ENCODE assay signal across 29 cellular contexts in genomic region chr10:128475686-128476410, GRCh38.
"Had no signal": no experiment of that assay in that cellular context is flagged by ENCODE, and none has a peak within 500 bp of the region (broad histone marks: within the 10 kb centered on the region; RNA-seq: fewer than 3 reads in every experiment).

No MANE protein-coding gene starts in this region.

- H3K4me2 ChIP-seq: KMS-11 had no signal

- ATAC-seq: activated CD8-positive, alpha-beta T cell treated with anti-CD3 and anti-CD28 coated beads for 36 hours; activated naive CD4-positive, alpha-beta T cell treated with anti-CD3 and anti-CD28 coated beads, Interleukin-2, amount 50 U/mL, for 72 hours; body of pancreas; PC-3; Right ventricle myocardium inferior had no signal

- H3K36me3 ChIP-seq: adrenal gland had no signal

- DNase-seq: activated CD4-positive, alpha-beta T cell treated with anti-CD3 and anti-CD28 coated beads, Interleukin-2, amount 10 ng/mL, durations not matched to agents 24 days and 14 days; activated CD4-positive, alpha-beta T cell treated with anti-CD3 and anti-CD28 coated beads, Interleukin-2, amount 50 U/mL, for 4 hours; activated CD8-positive, alpha-beta T cell treated with anti-CD3 and anti-CD28 coated beads for 36 hours; activated gamma-delta T cell; activated naive CD4-positive, alpha-beta T cell treated with Interleukin-2 at 50 U/mL for 16 hours; activated T-cell treated with anti-CD3 and anti-CD28 coated beads, Interleukin-2, amount 50 U/mL, for 24 hours; adrenal gland; body of pancreas; caudate nucleus; NCI-H1092 treated with DMSO at 0.1 percent for 48 hours; NCI-H146; NCI-H187; NCI-H2029 treated with DMSO at 0.1 percent for 48 hours; NCI-H2107; NCI-H2171; NCI-H510A; NCI-H526; NCI-H748 treated with DMSO at 0.1 percent for 48 hours; NK-92 treated with Interleukin-12 subunit alpha and Interleukin-12 subunit beta, amount 100 ng/mL, for 24 hours; PC-3; SIG-M5; T1000 had no signal

- H3K9me3 ChIP-seq: adrenal gland, body of pancreas had no signal

- H3K27me3 ChIP-seq: adrenal gland had no signal

- H3K4me3 ChIP-seq: adrenal gland, body of pancreas had no signal

- FAIRE-seq: astrocyte, bronchial epithelial cell, RCC 7860 had no signal

- H3K9ac ChIP-seq: KMS-11 had no signal

- H3K27ac ChIP-seq: adrenal gland, body of pancreas, KMS-11, RWPE1 had no signal

- H3K4me1 ChIP-seq: adrenal gland, body of pancreas had no signal
